ENCODE assay signal across 15 cellular contexts in the genomic region with DNA sequence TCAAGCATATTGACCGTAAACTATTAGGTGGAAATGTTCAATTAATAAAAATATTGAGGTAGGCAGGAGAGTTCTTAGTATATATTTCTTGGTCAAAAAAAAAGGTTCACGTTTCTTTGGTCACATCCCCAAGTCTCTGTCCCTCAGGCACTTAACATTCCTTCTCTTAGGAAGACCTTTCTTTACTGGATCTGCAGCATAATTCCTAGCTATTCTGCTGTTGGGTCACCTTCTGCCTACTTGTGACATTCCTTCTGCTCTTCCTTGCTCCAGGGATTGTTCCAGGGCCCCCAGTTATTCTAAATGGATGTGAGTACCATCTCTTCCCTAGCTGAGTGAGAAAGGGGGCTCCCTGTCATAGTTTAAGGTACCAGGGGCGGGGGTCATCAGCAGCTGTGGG. TPM values are rescaled to one million over a fixed set of nuclear protein-coding genes. Genes with fewer than 3 reads are reported as not detected.
DNase-seq lines count a peak whose midpoint lies in the region; ATAC-seq and TF ChIP-seq lines count a peak whose summit lies in the region.
"Had no signal": no experiment of that assay in that cellular context is flagged by ENCODE, and none has a peak within 500 bp of the region (broad histone marks: within the 10 kb centered on the region; RNA-seq: fewer than 3 reads in every experiment).

No MANE protein-coding gene starts in this region.

- H3K27ac Mint-ChIP-seq in activated naive CD8-positive, alpha-beta T cell = peak overlapping the region; percentile 79
- no peak overlapping the region for H3K27ac Mint-ChIP-seq in activated naive CD8-positive, alpha-beta T cell treated with anti-CD3 and anti-CD28 coated beads, Interleukin-2, amount 50 U/mL, for 24 hours

- no peak for ATAC-seq in activated naive CD8-positive, alpha-beta T cell treated with anti-CD3 and anti-CD28 coated beads, Interleukin-2, amount 50 U/mL, for 24 hours

- DNase-seq in activated naive CD8-positive, alpha-beta T cell treated with anti-CD3 and anti-CD28 coated beads, Interleukin-2, amount 50 U/mL, for 24 hours = no peak
- DNase-seq in ascending aorta (ENCODE audit: low spot score in 2 of 2) (no peak), RWPE1 (ENCODE audit: low spot score) (no peak), GM10266 (ENCODE audit: extremely low spot score) (no peak), islet precursor cell (no peak)
- DNase-seq: activated CD4-positive, alpha-beta T cell treated with anti-CD3 and anti-CD28 coated beads, Interleukin-2, amount 50 U/mL, for 48 hours; activated effector memory CD4-positive, alpha-beta T cell treated with Interleukin-2 at 50 U/mL for 16 hours; central memory CD4-positive, alpha-beta T cell; NCI-H1694 treated with DMSO at 0.1 percent for 48 hours; NCI-H748 treated with DMSO at 0.1 percent for 48 hours; SHP77 had no signal

- H3K4me1 Mint-ChIP-seq in activated naive CD8-positive, alpha-beta T cell (ENCODE audit: low read depth) = peaks cover 79% of the 10 kb centered on the region
- peaks cover 67% of the 10 kb centered on the region for H3K4me1 Mint-ChIP-seq in activated naive CD8-positive, alpha-beta T cell treated with anti-CD3 and anti-CD28 coated beads, Interleukin-2, amount 50 U/mL, for 24 hours

- no peaks in the 10 kb centered on the region for H3K27me3 Mint-ChIP-seq in activated naive CD8-positive, alpha-beta T cell
- H3K27me3 Mint-ChIP-seq in activated naive CD8-positive, alpha-beta T cell treated with anti-CD3 and anti-CD28 coated beads, Interleukin-2, amount 50 U/mL, for 24 hours = no peaks in the 10 kb centered on the region

- CTCF ChIA-PET in RWPE1 (lab: Yijun Ruan, JAX) = interaction anchor here (0.6 kb wide), 1 partner anchor 15 kb away, joined by 7 read pairs; no protein-coding TSS in a partner anchor

- H3K9me3 ChIP-seq in ascending aorta (no peaks in the 10 kb centered on the region), iPS-20b (ENCODE audit: insufficient read depth, low read depth, low read length) (no peaks in the 10 kb centered on the region), skeletal muscle tissue (ENCODE audit: control insufficient read depth in 3 of 3, low read length in 3 of 3) (no peaks in the 10 kb centered on the region)
- H3K9me3 ChIP-seq: tibial nerve had no signal

- POLR2A ChIA-PET in RWPE1 (lab: Yijun Ruan, JAX; ENCODE audit: low non-redundant PET) = no interaction called here

- intact Hi-C loops in ascending aorta (cut with DNase I) = loop anchor here (10.0 kb wide), 1 partner anchor 1141 kb away; a partner anchor contains a TSS

- peaks cover 3% of the 10 kb centered on the region for H3K9me3 Mint-ChIP-seq in activated naive CD8-positive, alpha-beta T cell (ENCODE audit: low read depth)
- H3K9me3 Mint-ChIP-seq in activated naive CD8-positive, alpha-beta T cell treated with anti-CD3 and anti-CD28 coated beads, Interleukin-2, amount 50 U/mL, for 24 hours = peaks cover 10% of the 10 kb centered on the region

- H3K4me1 ChIP-seq in ascending aorta = peaks cover 0 to 33% of the 10 kb centered on the region in 2 donors
- H3K4me1 ChIP-seq in iPS-20b (ENCODE audit: insufficient read depth, low read length) = peaks cover 37% of the 10 kb centered on the region
- H3K4me1 ChIP-seq in skeletal muscle tissue (ENCODE audit: control insufficient read depth in 3 of 3, insufficient read depth in 3 of 3, low read length in 3 of 3) = peaks cover 29 to 48% (median 45%) of the 10 kb centered on the region in 3 donors

- no peak overlapping the region for H3K4me3 Mint-ChIP-seq in activated naive CD8-positive, alpha-beta T cell
- no peak overlapping the region for H3K4me3 Mint-ChIP-seq in activated naive CD8-positive, alpha-beta T cell treated with anti-CD3 and anti-CD28 coated beads, Interleukin-2, amount 50 U/mL, for 24 hours

- H3K27ac ChIP-seq in ascending aorta (peak overlapping the region; percentile 15 to 46), iPS-20b (ENCODE audit: low read length) (peak overlapping the region; percentile 52), skeletal muscle tissue (ENCODE audit: low read depth, low read length) (no peak overlapping the region), RWPE1 (no peak overlapping the region)

- peaks cover 7% of the 10 kb centered on the region for H3K36me3 Mint-ChIP-seq in activated naive CD8-positive, alpha-beta T cell
- peaks cover 21% of the 10 kb centered on the region for H3K36me3 Mint-ChIP-seq in activated naive CD8-positive, alpha-beta T cell treated with anti-CD3 and anti-CD28 coated beads, Interleukin-2, amount 50 U/mL, for 24 hours (ENCODE audit: low read depth)

- H3K4me3 ChIP-seq in ascending aorta (peak overlapping the region in 1 of 2 donors; percentile 14), iPS-20b (ENCODE audit: low read length) (peak overlapping the region; percentile 84), skeletal muscle tissue (ENCODE audit: low read length in 3 of 3) (peak overlapping the region; percentile 6 to 41 (median 17))
- H3K4me3 ChIP-seq: tibial nerve had no signal

- TF ChIP-seq CTCF in ascending aorta (IDR thresholded peaks at IDR 0.05) (no peak), RWPE1 (conservative IDR thresholded peaks at IDR 0.05; ENCODE audit: low read depth) (no peak), GM10266 (IDR thresholded peaks at IDR 0.05; ENCODE audit: control insufficient read depth, insufficient read depth, low read depth, missing control alignments) (no peak)

- H3K36me3 ChIP-seq in ascending aorta (no peaks in the 10 kb centered on the region), iPS-20b (ENCODE audit: insufficient read depth, low read depth, low read length) (peaks cover 21% of the 10 kb centered on the region), skeletal muscle tissue (ENCODE audit: control insufficient read depth in 3 of 3, insufficient read depth in 3 of 3, low read length in 3 of 3) (no peaks in the 10 kb centered on the region)
- H3K36me3 ChIP-seq: tibial nerve had no signal

- no peaks in the 10 kb centered on the region for H3K27me3 ChIP-seq in ascending aorta
- no peaks in the 10 kb centered on the region for H3K27me3 ChIP-seq in iPS-20b (ENCODE audit: insufficient read depth, low read length)
- no peaks in the 10 kb centered on the region for H3K27me3 ChIP-seq in skeletal muscle tissue (ENCODE audit: control insufficient read depth in 3 of 3, insufficient read depth in 3 of 3, low read length in 3 of 3)
- H3K27me3 ChIP-seq: tibial nerve had no signal

- H3K9ac ChIP-seq in iPS-20b (ENCODE audit: low read depth, low read length) (peak overlapping the region; percentile 90; the same call in 1 of the 2 replicates), skeletal muscle tissue (ENCODE audit: low read depth in 1 of 3, low read length in 3 of 3) (no peak overlapping the region)

RNA-seq across cellular contexts. Expression of a gene that starts 4.2 kb away (rescaled TPM):
- total RNA-seq in ascending aorta (25.7 TPM), skeletal muscle tissue (270 TPM)

Comparison
In these comparisons a context has a peak if more than half of its experiments do, and no peak if none do; other contexts are left out.
1. H3K27ac ChIP-seq: peak in ascending aorta (2 of 2) and iPS-20b (single experiment); none in skeletal muscle tissue (single experiment) and RWPE1 (single experiment).
2. RNA of a gene that starts 4.2 kb away (total RNA-seq): 270 TPM in skeletal muscle tissue (single experiment); 25.7 TPM in ascending aorta (single experiment); every median in the first group is over 10 times any median in the second.